In genomic region chr20:4082406-4083102, GRCh38 we compare ENCODE assay signal across 8 cellular contexts.
DNase-seq lines count a peak whose midpoint lies in the region; ATAC-seq and TF ChIP-seq lines count a peak whose summit lies in the region.

No MANE protein-coding gene starts in this region.

- H3K27ac Mint-ChIP-seq in Caco-2 (ENCODE audit: unreplicated experiment), result no peak overlapping the region
- peak overlapping the region; percentile 83 for H3K27ac Mint-ChIP-seq in activated naive CD8-positive, alpha-beta T cell treated with anti-CD3 and anti-CD28 coated beads for 36 hours
- H3K27ac Mint-ChIP-seq in immature natural killer cell, result peak overlapping the region; percentile 15 to 85 (median 60)

- peaks cover 5% of the 10 kb centered on the region for H3K4me1 ChIP-seq in Caco-2

- no peaks in the 10 kb centered on the region for H3K9me3 ChIP-seq in Caco-2

- TF ChIP-seq CTCF in Caco-2 (IDR thresholded peaks at IDR 0.05; ENCODE audit: insufficient read depth in 1 of 2, low read depth in 1 of 2, low read length in 1 of 2, severe bottlenecking in 1 of 2, unreplicated experiment in 1 of 2), result no peak

- H3K9me3 Mint-ChIP-seq in Caco-2 (ENCODE audit: unreplicated experiment) (peaks cover 15% of the 10 kb centered on the region), immature natural killer cell (peaks cover 0 to 7% (median 0%) of the 10 kb centered on the region in 6 donors)
- peaks cover 5% of the 10 kb centered on the region for H3K9me3 Mint-ChIP-seq in activated naive CD8-positive, alpha-beta T cell treated with anti-CD3 and anti-CD28 coated beads for 36 hours

- intact Hi-C loops in Caco-2 (cut with micrococcal nuclease; ENCODE audit: unreplicated experiment), result no loop called here

- H3K4me1 Mint-ChIP-seq in Caco-2 (ENCODE audit: low read depth, unreplicated experiment) (peaks cover 4% of the 10 kb centered on the region), immature natural killer cell (peaks cover 31 to 35% of the 10 kb centered on the region in 2 donors)
- H3K4me1 Mint-ChIP-seq in activated naive CD8-positive, alpha-beta T cell treated with anti-CD3 and anti-CD28 coated beads for 36 hours, result peaks cover 42% of the 10 kb centered on the region

- CTCF ChIA-PET in Caco-2 (lab: Charles Lee), result no interaction called here

- BruUV-seq in Caco-2 (replicated peaks; lab: Mats Ljungman, UMichigan), result no TSS peak

- peaks cover 9% of the 10 kb centered on the region for H3K27me3 Mint-ChIP-seq in Caco-2 (ENCODE audit: insufficient read depth, unreplicated experiment)
- peaks cover 16% of the 10 kb centered on the region for H3K27me3 Mint-ChIP-seq in activated naive CD8-positive, alpha-beta T cell treated with anti-CD3 and anti-CD28 coated beads for 36 hours
- peaks cover 3 to 17% (median 4%) of the 10 kb centered on the region in 3 donors for H3K27me3 Mint-ChIP-seq in immature natural killer cell (ENCODE audit: low read depth in 3 of 3)

- peak; percentile 55 for ATAC-seq in HG02852 (IDR thresholded peaks at IDR 0.05; ENCODE audit: unreplicated experiment)

- in situ Hi-C loops in SK-MEL-5 (cut with HindIII; ENCODE audit: low pct_unique_long_range_greater_than_20kb, low sequenced_read_pairs), result no loop called here

- POLR2A ChIA-PET in Caco-2 (lab: Charles Lee), result no interaction called here

- DNase-seq in Caco-2 (peak; percentile 26 to 64), SK-MEL-5 (ENCODE audit: low read depth, low spot score) (peak; percentile 65), immature natural killer cell (peak; percentile 24 to 54 (median 51)), superior temporal gyrus (ENCODE audit: extremely low spot score) (no peak), NCI-H146 (lab: John Stamatoyannopoulos, UW) (no peak)
- DNase-seq in activated naive CD8-positive, alpha-beta T cell treated with anti-CD3 and anti-CD28 coated beads for 36 hours, result peak; percentile 54
- peak; percentile 59 for DNase-seq in stimulated activated CD8-positive, alpha-beta memory T cell treated with anti-CD3 and anti-CD28 coated beads, Interleukin-4, amount 100 ng/mL, for 48 hours

- H3K4me3 ChIP-seq in Caco-2 (ENCODE audit: low read depth, low read length), result no peak overlapping the region

- H3K36me3 Mint-ChIP-seq in Caco-2 (ENCODE audit: insufficient read depth, unreplicated experiment) (peaks cover 4% of the 10 kb centered on the region), immature natural killer cell (peaks cover 0 to 8% (median 4%) of the 10 kb centered on the region in 3 donors)
- peaks cover 9% of the 10 kb centered on the region for H3K36me3 Mint-ChIP-seq in activated naive CD8-positive, alpha-beta T cell treated with anti-CD3 and anti-CD28 coated beads for 36 hours

- no peaks in the 10 kb centered on the region for H3K36me3 ChIP-seq in Caco-2 (ENCODE audit: control insufficient read depth, insufficient read depth, low read length)

- H3K4me3 Mint-ChIP-seq in Caco-2 (ENCODE audit: unreplicated experiment) (no peak overlapping the region), immature natural killer cell (peak overlapping the region; percentile 44 to 76 (median 65))
- H3K4me3 Mint-ChIP-seq in activated naive CD8-positive, alpha-beta T cell treated with anti-CD3 and anti-CD28 coated beads for 36 hours, result peak overlapping the region; percentile 49

- no peaks in the 10 kb centered on the region for H3K27me3 ChIP-seq in Caco-2 (replicated peaks; ENCODE audit: control insufficient read depth, insufficient read depth, low read length)

Comparison
In these comparisons a context has a peak if more than half of its experiments do, and no peak if none do; other contexts are left out.
1. DNase-seq: peak in Caco-2 (2 of 2), SK-MEL-5 (single experiment), activated naive CD8-positive, alpha-beta T cell treated with anti-CD3 and anti-CD28 coated beads for 36 hours (single experiment), immature natural killer cell (3 of 3) and stimulated activated CD8-positive, alpha-beta memory T cell treated with anti-CD3 and anti-CD28 coated beads, Interleukin-4, amount 100 ng/mL, for 48 hours (single experiment); none in superior temporal gyrus (single experiment) and NCI-H146 (single experiment).